In genomic region chr11:64036081-64037026, GRCh38 we compare ENCODE assay signal across 10 cellular contexts. TPM values are rescaled to one million over a fixed set of nuclear protein-coding genes. Genes with fewer than 3 reads are reported as not detected.
DNase-seq lines count a peak whose midpoint lies in the region; ATAC-seq and TF ChIP-seq lines count a peak whose summit lies in the region.
"Had no signal": no experiment of that assay in that cellular context is flagged by ENCODE, and none has a peak within 500 bp of the region (broad histone marks: within the 10 kb centered on the region; RNA-seq: fewer than 3 reads in every experiment).

No MANE protein-coding gene starts in this region.

- DNase-seq in NCI-H2081 (lab: John Stamatoyannopoulos, UW) (peak; percentile 25 to 33), NCI-H2081 treated with DMSO at 0.1 percent for 48 hours (lab: John Stamatoyannopoulos, UW) (no peak), hepatocyte (ENCODE audit: low spot score) (peak; percentile 60)
- DNase-seq in activated CD8-positive, alpha-beta T cell treated with anti-CD3 and anti-CD28 coated beads, Interleukin-2, amount 10 ng/mL, durations not matched to agents 7 days and 5 days: no peak
- no peak for DNase-seq in CD4-positive, alpha-beta T cell
- DNase-seq in activated CD4-positive, alpha-beta T cell treated with anti-CD3 and anti-CD28 coated beads for 4 hours: no peak
- DNase-seq: CD4-positive, CD25-positive, alpha-beta regulatory T cell had no signal

- H4K20me1 ChIP-seq in hepatocyte (ENCODE audit: insufficient read depth, poor library complexity, severe bottlenecking): no peaks in the 10 kb centered on the region

- no peaks in the 10 kb centered on the region for H3K9me3 ChIP-seq in hepatocyte (ENCODE audit: low read depth)
- no peaks in the 10 kb centered on the region for H3K9me3 ChIP-seq in skeletal muscle satellite cell (replicated peaks; ENCODE audit: low read length)
- H3K9me3 ChIP-seq in CD4-positive, alpha-beta T cell (ENCODE audit: control insufficient read depth, low read length): no peaks in the 10 kb centered on the region

- peaks cover 5% of the 10 kb centered on the region for H3K4me1 Mint-ChIP-seq in activated CD8-positive, alpha-beta T cell treated with anti-CD3 and anti-CD28 coated beads, Interleukin-2, amount 10 ng/mL, durations not matched to agents 7 days and 5 days (ENCODE audit: low read depth)
- peaks cover 6% of the 10 kb centered on the region for H3K4me1 Mint-ChIP-seq in CD4-positive, alpha-beta T cell (ENCODE audit: low read depth)

- peaks cover 10% of the 10 kb centered on the region for H3K4me1 ChIP-seq in hepatocyte (ENCODE audit: insufficient read depth)
- no peaks in the 10 kb centered on the region for H3K4me1 ChIP-seq in skeletal muscle satellite cell (ENCODE audit: control insufficient read depth, insufficient read depth, low read length)

- no peak overlapping the region for H3K27ac Mint-ChIP-seq in activated CD8-positive, alpha-beta T cell treated with anti-CD3 and anti-CD28 coated beads, Interleukin-2, amount 10 ng/mL, durations not matched to agents 7 days and 5 days
- H3K27ac Mint-ChIP-seq in CD4-positive, alpha-beta T cell: no peak overlapping the region
- H3K27ac Mint-ChIP-seq: CD4-positive, CD25-positive, alpha-beta regulatory T cell had no signal

- intact Hi-C loops in CD4-positive, alpha-beta T cell (cut with DNase I, micrococcal nuclease): no loop called here

- H3K27me3 Mint-ChIP-seq in activated CD8-positive, alpha-beta T cell treated with anti-CD3 and anti-CD28 coated beads, Interleukin-2, amount 10 ng/mL, durations not matched to agents 7 days and 5 days (ENCODE audit: low read depth): peaks cover 36% of the 10 kb centered on the region
- H3K27me3 Mint-ChIP-seq in CD4-positive, alpha-beta T cell: peaks cover 44% of the 10 kb centered on the region

- H3K4me2 ChIP-seq in hepatocyte (peak overlapping the region; percentile 93), skeletal muscle satellite cell (ENCODE audit: low read length) (peak overlapping the region; percentile 87)

- H3K36me3 ChIP-seq in hepatocyte (replicated peaks; ENCODE audit: insufficient read depth, low read depth) (no peaks in the 10 kb centered on the region), skeletal muscle satellite cell (ENCODE audit: insufficient read depth, low read length) (no peaks in the 10 kb centered on the region)

- peak overlapping the region; percentile 7 for H2AFZ ChIP-seq in hepatocyte

- CTCF ChIA-PET in activated CD8-positive, alpha-beta T cell treated with anti-CD3 and anti-CD28 coated beads, Interleukin-2, amount 10 ng/mL, durations not matched to agents 7 days and 5 days (lab: Charles Lee): interaction anchor here (1.3 kb wide), 1 partner anchor 10 kb away, joined by 3 read pairs; no protein-coding TSS in a partner anchor
- CTCF ChIA-PET in CD4-positive, alpha-beta T cell (lab: Charles Lee): no interaction called here

- H3K27me3 ChIP-seq in hepatocyte: peaks cover 38% of the 10 kb centered on the region
- peaks cover 11% of the 10 kb centered on the region for H3K27me3 ChIP-seq in skeletal muscle satellite cell (ENCODE audit: control insufficient read depth, insufficient read depth, low read length)
- H3K27me3 ChIP-seq in CD4-positive, alpha-beta T cell (ENCODE audit: control insufficient read depth, insufficient read depth, low read length): peaks cover 53% of the 10 kb centered on the region

- no peak overlapping the region for H3K4me3 Mint-ChIP-seq in activated CD8-positive, alpha-beta T cell treated with anti-CD3 and anti-CD28 coated beads, Interleukin-2, amount 10 ng/mL, durations not matched to agents 7 days and 5 days
- H3K4me3 Mint-ChIP-seq in CD4-positive, alpha-beta T cell: no peak overlapping the region
- H3K4me3 Mint-ChIP-seq: CD4-positive, CD25-positive, alpha-beta regulatory T cell had no signal

- no peak for TF ChIP-seq CTCF in hepatocyte (IDR thresholded peaks at IDR 0.05; ENCODE audit: poor library complexity)
- no peak for TF ChIP-seq CTCF in CD4-positive, alpha-beta T cell (IDR thresholded peaks at IDR 0.05)

- H3K36me3 Mint-ChIP-seq in activated CD8-positive, alpha-beta T cell treated with anti-CD3 and anti-CD28 coated beads, Interleukin-2, amount 10 ng/mL, durations not matched to agents 7 days and 5 days (ENCODE audit: low read depth): peaks cover 5% of the 10 kb centered on the region
- no peaks in the 10 kb centered on the region for H3K36me3 Mint-ChIP-seq in CD4-positive, alpha-beta T cell (ENCODE audit: low read depth)
- H3K36me3 Mint-ChIP-seq: CD4-positive, CD25-positive, alpha-beta regulatory T cell had no signal

- H3K9me2 ChIP-seq in hepatocyte (replicated peaks; ENCODE audit: insufficient read depth): no peaks in the 10 kb centered on the region

- no peaks in the 10 kb centered on the region for H3K9me3 Mint-ChIP-seq in activated CD8-positive, alpha-beta T cell treated with anti-CD3 and anti-CD28 coated beads, Interleukin-2, amount 10 ng/mL, durations not matched to agents 7 days and 5 days (ENCODE audit: insufficient read depth)
- no peaks in the 10 kb centered on the region for H3K9me3 Mint-ChIP-seq in CD4-positive, alpha-beta T cell

- H3K27ac ChIP-seq in hepatocyte: no peak overlapping the region
- H3K27ac ChIP-seq in CD4-positive, alpha-beta T cell (ENCODE audit: low read depth, low read length): no peak overlapping the region

- H3K4me3 ChIP-seq in hepatocyte (peak overlapping the region; percentile 45), skeletal muscle satellite cell (ENCODE audit: low read length) (peak overlapping the region; percentile 64)

- peak; percentile 31 for ATAC-seq in activated CD8-positive, alpha-beta T cell treated with anti-CD3 and anti-CD28 coated beads, Interleukin-2, amount 10 ng/mL, durations not matched to agents 7 days and 5 days
- no peak for ATAC-seq in HG02938 (IDR thresholded peaks at IDR 0.05; ENCODE audit: unreplicated experiment)
- no peak for ATAC-seq in CD4-positive, alpha-beta T cell (ENCODE audit: poor library complexity)

- POLR2A ChIA-PET in activated CD8-positive, alpha-beta T cell treated with anti-CD3 and anti-CD28 coated beads, Interleukin-2, amount 10 ng/mL, durations not matched to agents 7 days and 5 days (lab: Charles Lee): no interaction called here
- POLR2A ChIA-PET in CD4-positive, alpha-beta T cell (lab: Charles Lee): no interaction called here

- H3K9ac ChIP-seq in skeletal muscle satellite cell (ENCODE audit: low read depth, low read length): no peak overlapping the region

- H3K79me2 ChIP-seq in hepatocyte: no peaks in the 10 kb centered on the region

- WGBS in hepatocyte (ENCODE audit: low lambda C conversion rate, missing lambda C conversion rate): under 1% methylated on average over 28 of the region's 85 CpGs

RNA-seq across cellular contexts. Expression of gene FLRT1, which starts 0.6 kb away (rescaled TPM):
- not detected for total RNA-seq in activated CD8-positive, alpha-beta T cell treated with anti-CD3 and anti-CD28 coated beads, Interleukin-2, amount 10 ng/mL, durations not matched to agents 7 days and 5 days
- 0.43 and 0.84 TPM in 2 replicates for total RNA-seq in hepatocyte
- polyA plus RNA-seq in hepatocyte: 0.34 and 0.61 TPM in 2 replicates
- total RNA-seq in skeletal muscle satellite cell (2012; rRNA removed): 0.22 TPM in 1 of 2 replicates, not detected in the other
- total RNA-seq in CD4-positive, alpha-beta T cell: not detected
- total RNA-seq: CD4-positive, CD25-positive, alpha-beta regulatory T cell; T-helper 2 cell treated with Interferon-gamma antibody and Interleukin-4, amounts not matched to agents 100 ng/mL and 5 ng/mL, for 36 hours had no signal

RNA-seq across cellular contexts. Expression of gene OTUB1, which starts 50.1 kb away (rescaled TPM):
- total RNA-seq in activated CD8-positive, alpha-beta T cell treated with anti-CD3 and anti-CD28 coated beads, Interleukin-2, amount 10 ng/mL, durations not matched to agents 7 days and 5 days: 100 to 1,000 TPM in 1 of 2 experiments, 10 to 100 TPM in 1; 93.7 to 102 TPM
- 49.9 and 55.9 TPM in 2 replicates for total RNA-seq in hepatocyte
- 152 and 196 TPM in 2 replicates for polyA plus RNA-seq in hepatocyte
- total RNA-seq in skeletal muscle satellite cell (2012; rRNA removed): 40.6 and 44.6 TPM in 2 replicates
- 10 to 100 TPM; 57.5 to 60.0 TPM for total RNA-seq in CD4-positive, alpha-beta T cell

Comparison
In these comparisons a context has a peak if more than half of its experiments do, and no peak if none do; other contexts are left out.
1. DNase-seq: peak in NCI-H2081 (2 of 2) and hepatocyte (single experiment); none in NCI-H2081 treated with DMSO at 0.1 percent for 48 hours (single experiment), activated CD8-positive, alpha-beta T cell treated with anti-CD3 and anti-CD28 coated beads, Interleukin-2, amount 10 ng/mL, durations not matched to agents 7 days and 5 days (single experiment), CD4-positive, alpha-beta T cell (0 of 10) and activated CD4-positive, alpha-beta T cell treated with anti-CD3 and anti-CD28 coated beads for 4 hours (0 of 2).